In the genomic region with DNA sequence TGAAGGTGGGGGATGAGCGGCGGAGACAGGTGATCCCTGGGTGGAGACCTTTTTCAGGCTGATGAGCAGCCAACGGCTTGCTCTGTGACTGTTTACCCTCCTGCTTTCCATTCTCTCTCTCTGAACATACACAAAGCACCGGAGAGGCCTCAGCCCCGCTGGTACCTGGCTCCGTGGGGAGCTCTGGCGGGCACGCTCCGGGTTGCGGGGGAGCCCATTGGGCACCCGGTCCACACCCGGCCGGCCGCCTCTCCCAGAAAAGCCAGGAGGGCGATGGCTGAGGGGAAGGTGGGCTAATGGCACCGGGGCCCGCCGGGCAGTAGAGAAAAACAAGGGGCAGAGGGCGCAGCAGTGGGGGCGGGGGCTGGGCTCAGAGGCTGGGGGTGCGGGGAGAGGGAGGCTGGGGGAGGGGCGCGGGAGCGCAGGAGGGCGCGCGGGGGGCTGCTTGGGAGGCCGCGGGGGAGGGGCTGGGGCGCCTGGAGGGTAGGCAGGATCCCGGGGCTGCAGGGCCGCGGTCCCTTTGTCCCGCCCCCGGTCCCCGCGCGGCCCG, we compare ENCODE assay signal across 1 cellular context.
TF ChIP-seq lines count a peak whose summit lies in the region.

No MANE protein-coding gene starts in this region.

TF ChIP-seq in GM23338, 12 proteins besides CTCF, POLR2A, EP300 and RAD21 (continued from another document):
- no peak for TF ChIP-seq NANOG (IDR thresholded peaks at IDR 0.05; ENCODE audit: borderline replicate concordance)
- TF ChIP-seq ZNF331 (CRISPR knock-in tag; IDR thresholded peaks at IDR 0.05; ENCODE audit: low read depth), result no peak
- no peak for TF ChIP-seq ZNF114 (CRISPR knock-in tag; IDR thresholded peaks at IDR 0.05)
